1 cellular context compared by ENCODE assay signal in the genomic region with DNA sequence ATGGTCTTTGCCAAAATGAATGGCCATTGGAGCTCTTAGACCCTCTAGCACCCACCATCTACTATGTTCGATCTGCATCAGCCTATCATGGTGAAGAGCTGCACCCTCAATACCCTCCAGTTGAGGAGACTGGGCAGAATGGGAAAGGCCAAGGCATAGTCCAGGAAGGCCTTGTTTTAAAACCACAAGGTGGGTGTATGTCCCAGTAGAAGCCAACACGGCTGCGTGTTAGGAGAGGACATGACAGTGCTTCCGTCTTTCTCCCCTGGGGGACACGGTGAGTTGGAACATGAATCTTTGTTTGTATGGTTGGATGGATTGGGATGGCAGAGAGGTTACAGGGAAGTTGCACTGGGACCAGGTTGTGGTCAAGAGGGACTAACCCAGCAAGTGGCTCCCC.
TF ChIP-seq lines count a peak whose summit lies in the region.

No MANE protein-coding gene starts in this region.

TF ChIP-seq in WTC11, 78 proteins besides CTCF, POLR2A, EP300 and RAD21 (continued from another document):
- TF ChIP-seq PREB (CRISPR knock-in tag; IDR thresholded peaks at IDR 0.05; ENCODE audit: borderline replicate concordance), result no peak
- no peak for TF ChIP-seq E2F5 (CRISPR knock-in tag; IDR thresholded peaks at IDR 0.05)
- TF ChIP-seq ZNF121 (CRISPR knock-in tag; IDR thresholded peaks at IDR 0.05), result no peak
- no peak for TF ChIP-seq EMX1 (CRISPR knock-in tag; IDR thresholded peaks at IDR 0.05)
- TF ChIP-seq ESRRA (CRISPR knock-in tag; IDR thresholded peaks at IDR 0.05; ENCODE audit: borderline replicate concordance), result no peak
- no peak for TF ChIP-seq RORB (CRISPR knock-in tag; IDR thresholded peaks at IDR 0.05)
- TF ChIP-seq, protein P1, sequence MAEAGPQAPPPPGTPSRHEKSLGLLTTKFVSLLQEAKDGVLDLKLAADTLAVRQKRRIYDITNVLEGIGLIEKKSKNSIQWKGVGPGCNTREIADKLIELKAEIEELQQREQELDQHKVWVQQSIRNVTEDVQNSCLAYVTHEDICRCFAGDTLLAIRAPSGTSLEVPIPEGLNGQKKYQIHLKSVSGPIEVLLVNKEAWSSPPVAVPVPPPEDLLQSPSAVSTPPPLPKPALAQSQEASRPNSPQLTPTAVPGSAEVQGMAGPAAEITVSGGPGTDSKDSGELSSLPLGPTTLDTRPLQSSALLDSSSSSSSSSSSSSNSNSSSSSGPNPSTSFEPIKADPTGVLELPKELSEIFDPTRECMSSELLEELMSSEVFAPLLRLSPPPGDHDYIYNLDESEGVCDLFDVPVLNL (CRISPR knock-in tag; IDR thresholded peaks at IDR 0.05; ENCODE audit: borderline replicate concordance, low read depth), result no peak
- TF ChIP-seq PRRX2 (CRISPR knock-in tag; IDR thresholded peaks at IDR 0.05), result no peak
- no peak for TF ChIP-seq NR1H2 (CRISPR knock-in tag; IDR thresholded peaks at IDR 0.05)
- TF ChIP-seq, protein P2, sequence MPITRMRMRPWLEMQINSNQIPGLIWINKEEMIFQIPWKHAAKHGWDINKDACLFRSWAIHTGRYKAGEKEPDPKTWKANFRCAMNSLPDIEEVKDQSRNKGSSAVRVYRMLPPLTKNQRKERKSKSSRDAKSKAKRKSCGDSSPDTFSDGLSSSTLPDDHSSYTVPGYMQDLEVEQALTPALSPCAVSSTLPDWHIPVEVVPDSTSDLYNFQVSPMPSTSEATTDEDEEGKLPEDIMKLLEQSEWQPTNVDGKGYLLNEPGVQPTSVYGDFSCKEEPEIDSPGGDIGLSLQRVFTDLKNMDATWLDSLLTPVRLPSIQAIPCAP (CRISPR knock-in tag; IDR thresholded peaks at IDR 0.05), result no peak
- TF ChIP-seq SP1 (CRISPR knock-in tag; conservative IDR thresholded peaks at IDR 0.05), result no peak
- TF ChIP-seq, protein P3, sequence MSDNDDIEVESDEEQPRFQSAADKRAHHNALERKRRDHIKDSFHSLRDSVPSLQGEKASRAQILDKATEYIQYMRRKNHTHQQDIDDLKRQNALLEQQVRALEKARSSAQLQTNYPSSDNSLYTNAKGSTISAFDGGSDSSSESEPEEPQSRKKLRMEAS (CRISPR knock-in tag; IDR thresholded peaks at IDR 0.05), result no peak
- no peak for TF ChIP-seq OVOL2 (CRISPR knock-in tag; IDR thresholded peaks at IDR 0.05; ENCODE audit: borderline replicate concordance)
- TF ChIP-seq TP53 (CRISPR knock-in tag; IDR thresholded peaks at IDR 0.05), result no peak
- no peak for TF ChIP-seq STAT6 (CRISPR knock-in tag; conservative IDR thresholded peaks at IDR 0.05; ENCODE audit: low read depth)
